ENCODE assay signal across 15 cellular contexts in genomic region chr10:63644398-63645142, GRCh38.
A peak's percentile ranks its signal among the peaks of the same experiment; 100 is the strongest.
DNase-seq lines count a peak whose midpoint lies in the region; ATAC-seq, FAIRE-seq and TF ChIP-seq lines count a peak whose summit lies in the region.
"Had no signal": no experiment of that assay in that cellular context is flagged by ENCODE, and none has a peak within 500 bp of the region (broad histone marks: within the 10 kb centered on the region; RNA-seq: fewer than 3 reads in every experiment).

No MANE protein-coding gene starts in this region.

- H3K36me3 Mint-ChIP-seq in activated CD8-positive, alpha-beta T cell treated with anti-CD3 and anti-CD28 coated beads, Interleukin-2, amount 10 ng/mL, durations not matched to agents 7 days and 5 days (ENCODE audit: low read depth) = no peaks in the 10 kb centered on the region

- H3K9me2 ChIP-seq in Loucy (replicated peaks; ENCODE audit: low read depth, low read length) = no peaks in the 10 kb centered on the region

- no peak for TF ChIP-seq POLR2A in H54 (IDR thresholded peaks at IDR 0.05; ENCODE audit: low read depth, low read length)

- no peaks in the 10 kb centered on the region for H4K20me1 ChIP-seq in BLaER1
- no peaks in the 10 kb centered on the region for H4K20me1 ChIP-seq in Loucy (ENCODE audit: insufficient read depth, low read length, poor library complexity, severe bottlenecking)

- H3K4me2 ChIP-seq in BLaER1 (peak overlapping the region; percentile 66), Loucy (ENCODE audit: low read depth, low read length, poor library complexity, severe bottlenecking) (no peak overlapping the region)

- DNase-seq in fibroblast of pulmonary artery (ENCODE audit: low read depth) (peak; percentile 44), pulmonary artery endothelial cell (ENCODE audit: low read depth, low spot score) (peak; percentile 70), activated gamma-delta T cell treated with Interleukin-2 at 50 U/mL for 16 hours (no peak), H54 (ENCODE audit: insufficient read length, low spot score) (no peak), cerebellar nuclear complex (lab: John Stamatoyannopoulos, UW) (no peak)
- DNase-seq in activated CD8-positive, alpha-beta T cell treated with anti-CD3 and anti-CD28 coated beads, Interleukin-2, amount 10 ng/mL, durations not matched to agents 7 days and 5 days = no peak
- DNase-seq: activated naive CD4-positive, alpha-beta T cell treated with anti-CD3 and anti-CD28 coated beads, Interleukin-2, amount 50 U/mL, for 16 hours; C1 segment of cervical spinal cord; DMS79; NCI-H1417; ovary had no signal

- H2AFZ ChIP-seq in Loucy (ENCODE audit: low read length) = peak overlapping the region; percentile 52; the same call in 1 of the 2 replicates

- no peak for ATAC-seq in activated CD8-positive, alpha-beta T cell treated with anti-CD3 and anti-CD28 coated beads, Interleukin-2, amount 10 ng/mL, durations not matched to agents 7 days and 5 days
- ATAC-seq: esophagus mucosa had no signal

- H3K27ac ChIP-seq in BLaER1 = 0 out of 2 replicates have a peak overlapping the region, but pooled peaks have one; percentile 50
- H3K27ac ChIP-seq: ovary had no signal

- no peak overlapping the region for H3K4me3 ChIP-seq in BLaER1
- no peak overlapping the region for H3K4me3 ChIP-seq in Loucy (ENCODE audit: low read length, poor library complexity, severe bottlenecking)
- H3K4me3 ChIP-seq in fibroblast of pulmonary artery (replicated peaks; ENCODE audit: low read depth, low read length) = no peak overlapping the region
- H3K4me3 ChIP-seq: ovary had no signal

- no peak overlapping the region for H3K27ac Mint-ChIP-seq in activated CD8-positive, alpha-beta T cell treated with anti-CD3 and anti-CD28 coated beads, Interleukin-2, amount 10 ng/mL, durations not matched to agents 7 days and 5 days
- H3K27ac Mint-ChIP-seq: IgD-negative memory B cell had no signal

- no peaks in the 10 kb centered on the region for H3K9me3 Mint-ChIP-seq in activated CD8-positive, alpha-beta T cell treated with anti-CD3 and anti-CD28 coated beads, Interleukin-2, amount 10 ng/mL, durations not matched to agents 7 days and 5 days (ENCODE audit: insufficient read depth)

- H3K9me3 ChIP-seq in BLaER1 (peaks cover 8% of the 10 kb centered on the region; the same call in 1 of the 2 replicates), Loucy (ENCODE audit: insufficient read depth, low read depth, low read length) (no peaks in the 10 kb centered on the region)
- H3K9me3 ChIP-seq: ovary had no signal

- no peak for FAIRE-seq in H54 (lab: Jason Lieb, UNC)

- TF ChIP-seq CTCF in Loucy (conservative IDR thresholded peaks at IDR 0.05; ENCODE audit: low read length) (no peak), fibroblast of pulmonary artery (IDR thresholded peaks at IDR 0.05; ENCODE audit: low read length, missing control alignments) (no peak)

- no peak overlapping the region for H3K4me3 Mint-ChIP-seq in activated CD8-positive, alpha-beta T cell treated with anti-CD3 and anti-CD28 coated beads, Interleukin-2, amount 10 ng/mL, durations not matched to agents 7 days and 5 days

- H3F3A ChIP-seq in Loucy (ENCODE audit: low read depth) = no peaks in the 10 kb centered on the region

- CTCF ChIA-PET in activated CD8-positive, alpha-beta T cell treated with anti-CD3 and anti-CD28 coated beads, Interleukin-2, amount 10 ng/mL, durations not matched to agents 7 days and 5 days (lab: Charles Lee) = interaction anchor here (1.0 kb wide), 1 partner anchor 478 kb away, joined by 3 read pairs; no protein-coding TSS in a partner anchor

- no peaks in the 10 kb centered on the region for H3K4me1 Mint-ChIP-seq in activated CD8-positive, alpha-beta T cell treated with anti-CD3 and anti-CD28 coated beads, Interleukin-2, amount 10 ng/mL, durations not matched to agents 7 days and 5 days (ENCODE audit: low read depth)

- H3K27me3 ChIP-seq in BLaER1 (no peaks in the 10 kb centered on the region), Loucy (ENCODE audit: insufficient read depth, low read length, poor library complexity, severe bottlenecking) (no peaks in the 10 kb centered on the region)
- H3K27me3 ChIP-seq: ovary had no signal

- POLR2A ChIA-PET in activated CD8-positive, alpha-beta T cell treated with anti-CD3 and anti-CD28 coated beads, Interleukin-2, amount 10 ng/mL, durations not matched to agents 7 days and 5 days (lab: Charles Lee) = no interaction called here

- H3K4me1 ChIP-seq in BLaER1 (peaks cover 35% of the 10 kb centered on the region), Loucy (ENCODE audit: insufficient read depth, low read length, poor library complexity, severe bottlenecking) (no peaks in the 10 kb centered on the region)

- no peaks in the 10 kb centered on the region for H3K79me2 ChIP-seq in Loucy (ENCODE audit: insufficient read depth, low read length)

- peaks cover 9% of the 10 kb centered on the region for H3K27me3 Mint-ChIP-seq in activated CD8-positive, alpha-beta T cell treated with anti-CD3 and anti-CD28 coated beads, Interleukin-2, amount 10 ng/mL, durations not matched to agents 7 days and 5 days (ENCODE audit: low read depth)
- H3K27me3 Mint-ChIP-seq: IgD-negative memory B cell had no signal

- H3K9ac ChIP-seq in BLaER1 (0 out of 2 replicates have a peak overlapping the region, but pooled peaks have one; percentile 40), Loucy (ENCODE audit: low read depth, low read length, poor library complexity, severe bottlenecking) (no peak overlapping the region)

- H3K36me3 ChIP-seq in BLaER1 (no peaks in the 10 kb centered on the region), Loucy (ENCODE audit: insufficient read depth, low read length) (no peaks in the 10 kb centered on the region)
- H3K36me3 ChIP-seq: ovary had no signal

Comparison
In these comparisons a context has a peak if more than half of its experiments do, and no peak if none do; other contexts are left out.
1. DNase-seq: peak in fibroblast of pulmonary artery (single experiment) and pulmonary artery endothelial cell (single experiment); none in activated gamma-delta T cell treated with Interleukin-2 at 50 U/mL for 16 hours (single experiment), H54 (single experiment), cerebellar nuclear complex (0 of 2) and activated CD8-positive, alpha-beta T cell treated with anti-CD3 and anti-CD28 coated beads, Interleukin-2, amount 10 ng/mL, durations not matched to agents 7 days and 5 days (single experiment).